ENCODE assay signal across 25 cellular contexts in genomic region chr5:1707467-1707866, GRCh38.
"Had no signal": no experiment of that assay in that cellular context is flagged by ENCODE, and none has a peak within 500 bp of the region (broad histone marks: within the 10 kb centered on the region; RNA-seq: fewer than 3 reads in every experiment).

No MANE protein-coding gene starts in this region.

- H3K4me3 ChIP-seq: left ventricle myocardium inferior, lower lobe of right lung, neural progenitor cell, skin epidermis, stomach, testis, thyroid gland, transverse colon, upper lobe of left lung, vagina had no signal

- H3K4me1 Mint-ChIP-seq: immature natural killer cell had no signal

- H3K4me2 ChIP-seq: neural progenitor cell had no signal

- H3K36me3 ChIP-seq: left ventricle myocardium inferior, lower lobe of right lung, neural progenitor cell, stomach, thyroid gland, transverse colon, upper lobe of left lung, vagina had no signal

- H3K27ac Mint-ChIP-seq: immature natural killer cell; mesothelial cell of epicardium; naive B cell; natural killer cell; nephron progenitor cell; neural progenitor cell; stimulated activated naive B cell treated with anti-CD40 and anti-IgM and Interleukin-4, amounts not matched to agents 10 μg/mL and 1 μg/mL and 100 μg/mL, for 72 hours had no signal

- H3K9me3 Mint-ChIP-seq: immature natural killer cell; mesothelial cell of epicardium; natural killer cell; stimulated activated naive B cell treated with anti-CD40 and anti-IgM and Interleukin-4, amounts not matched to agents 10 μg/mL and 1 μg/mL and 100 μg/mL, for 72 hours had no signal

- H3K27me3 ChIP-seq: testis, thyroid gland, upper lobe of left lung, vagina had no signal

- H3K9ac ChIP-seq: neural progenitor cell, parathyroid adenoma had no signal

- DNase-seq: hypothalamus; immature natural killer cell; left ventricle myocardium inferior; lower lobe of right lung; mesendoderm; naive B cell; natural killer cell; nephron progenitor cell; right cardiac atrium; stimulated activated CD4-positive, alpha-beta T cell treated with anti-CD3 and anti-CD28 coated beads, Interleukin-12 subunit alpha, Interleukin-12 subunit beta, amount 100 ng/mL, for 4 hours; stimulated activated CD4-positive, alpha-beta T cell treated with anti-CD3 and anti-CD28 coated beads, Interleukin-15, amount 100 ng/mL, for 24 hours; stimulated activated CD4-positive, alpha-beta T cell treated with anti-CD3 and anti-CD28 coated beads, Interleukin-2, amount 100 ng/mL, for 24 hours; stimulated activated CD4-positive, alpha-beta T cell treated with anti-CD3 and anti-CD28 coated beads, Interleukin-4, amount 100 ng/mL, for 1 hour; stimulated activated naive B cell treated with anti-CD40 and anti-IgM and Interleukin-4, amounts not matched to agents 10 μg/mL and 1 μg/mL and 100 μg/mL, for 72 hours; stimulated activated naive CD8-positive, alpha-beta T cell treated with anti-CD3 and anti-CD28 coated beads, Interleukin-15, Interleukin-2, amounts not matched to agents 100 U/mL and 50 U/mL, for 24 hours; stomach; testis; thyroid gland; transverse colon had no signal

- H3K9me3 ChIP-seq: left ventricle myocardium inferior, lower lobe of right lung, stomach, testis, thyroid gland, transverse colon, upper lobe of left lung, vagina had no signal

- H3K27ac ChIP-seq: left ventricle myocardium inferior, lower lobe of right lung, neural progenitor cell, parathyroid adenoma, skin epidermis, stomach, testis, thyroid gland, transverse colon, upper lobe of left lung, vagina had no signal

- H2AFZ ChIP-seq: neural progenitor cell, parathyroid adenoma had no signal

- H3K4me1 ChIP-seq: left ventricle myocardium inferior, lower lobe of right lung, parathyroid adenoma, stomach, testis, transverse colon, upper lobe of left lung, vagina had no signal

- H3K36me3 Mint-ChIP-seq: immature natural killer cell; mesothelial cell of epicardium; natural killer cell; neural progenitor cell; stimulated activated naive B cell treated with anti-CD40 and anti-IgM and Interleukin-4, amounts not matched to agents 10 μg/mL and 1 μg/mL and 100 μg/mL, for 72 hours had no signal

- H3K4me3 Mint-ChIP-seq: immature natural killer cell; mesothelial cell of epicardium; naive B cell; natural killer cell; neural progenitor cell; stimulated activated naive B cell treated with anti-CD40 and anti-IgM and Interleukin-4, amounts not matched to agents 10 μg/mL and 1 μg/mL and 100 μg/mL, for 72 hours had no signal
